In genomic region chr3:26260073-26260623, GRCh38 we compare ENCODE assay signal across 27 cellular contexts.
"Had no signal": no experiment of that assay in that cellular context is flagged by ENCODE, and none has a peak within 500 bp of the region (broad histone marks: within the 10 kb centered on the region; RNA-seq: fewer than 3 reads in every experiment).

No MANE protein-coding gene starts in this region.

- DNase-seq: head of caudate nucleus; hypothalamus; immature natural killer cell; kidney; lower lobe of right lung; mammary epithelial cell; mesenchymal stem cell; mucosa of descending colon; naive thymus-derived CD4-positive, alpha-beta T cell; occipital lobe; psoas muscle; spleen; stimulated activated CD4-positive, alpha-beta T cell treated with anti-CD3 and anti-CD28 coated beads, Interleukin-4, amount 100 ng/mL, for 24 hours; stimulated activated naive CD4-positive, alpha-beta T cell; tibial artery; trophoblast cell; upper lobe of right lung had no signal

- H3K27me3 ChIP-seq: neural progenitor cell, neutrophil, right atrium auricular region, spleen, suprapubic skin, tibial artery, upper lobe of right lung had no signal

- H3K27ac ChIP-seq: lower lobe of right lung, neural progenitor cell, neutrophil, parathyroid adenoma, psoas muscle, right atrium auricular region, skin epidermis, spleen, suprapubic skin, thoracic aorta, tibial artery, upper lobe of right lung had no signal

- H3K4me3 ChIP-seq: lower lobe of right lung, mucosa of descending colon, neural progenitor cell, psoas muscle, right atrium auricular region, skin epidermis, spleen, suprapubic skin, thoracic aorta, tibial artery, upper lobe of right lung had no signal

- ATAC-seq: lower lobe of right lung; mucosa of descending colon; naive thymus-derived CD4-positive, alpha-beta T cell; natural killer cell treated with Interleukin-12 subunit alpha and Interleukin-12 subunit beta and Interleukin-15 and Interleukin-18, amount 100 ng/mL, for 72 hours; psoas muscle; sciatic nerve; stimulated activated effector memory CD8-positive, alpha-beta T cell treated with anti-CD3 and anti-CD28 coated beads, Interleukin-12 subunit alpha, Interleukin-12 subunit beta, amount 100 ng/mL, for 72 hours; upper lobe of right lung had no signal

- H3K36me3 ChIP-seq: lower lobe of right lung, neural progenitor cell, neutrophil, right atrium auricular region, spleen, suprapubic skin, thoracic aorta, tibial artery, upper lobe of right lung had no signal

- H3K9me3 ChIP-seq: lower lobe of right lung, psoas muscle, right atrium auricular region, spleen, suprapubic skin, thoracic aorta, tibial artery, upper lobe of right lung had no signal

- H3K79me2 ChIP-seq: parathyroid adenoma had no signal

- H3K9ac ChIP-seq: neural progenitor cell, parathyroid adenoma had no signal

- H3K4me2 ChIP-seq: neural progenitor cell had no signal

- H3K4me1 ChIP-seq: lower lobe of right lung, neural progenitor cell, parathyroid adenoma, psoas muscle, spleen, suprapubic skin, upper lobe of right lung had no signal

- H2AFZ ChIP-seq: neural progenitor cell, parathyroid adenoma had no signal
